Comparison of ENCODE assay signal across 22 cellular contexts in the genomic region with DNA sequence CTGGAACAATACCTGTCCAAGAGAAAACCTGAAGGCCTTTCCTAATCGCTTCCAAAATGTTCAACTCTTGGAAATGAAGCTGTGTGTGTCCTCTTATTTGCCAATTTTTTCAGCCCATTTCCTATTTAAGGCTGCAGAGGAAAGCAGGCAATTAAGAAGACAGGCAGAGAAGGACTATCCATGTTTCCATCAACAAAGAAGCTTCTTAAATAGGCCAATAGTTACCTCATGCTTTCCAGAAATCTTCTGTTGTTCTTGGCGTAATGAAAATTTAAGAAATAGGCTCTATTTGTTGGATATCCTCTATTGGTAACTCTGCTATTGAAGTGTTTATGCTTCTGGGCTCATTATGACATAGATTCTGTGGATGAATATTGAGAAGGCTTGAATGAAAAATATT.
"Had no signal": no experiment of that assay in that cellular context is flagged by ENCODE, and none has a peak within 500 bp of the region (broad histone marks: within the 10 kb centered on the region; RNA-seq: fewer than 3 reads in every experiment).

No MANE protein-coding gene starts in this region.

- H3K36me3 ChIP-seq: brain microvascular endothelial cell, esophagus muscularis mucosa, gastrocnemius medialis, transverse colon had no signal

- FAIRE-seq: keratinocyte, TTC549 had no signal

- H3K4me1 Mint-ChIP-seq: activated B cell treated with CpG ODN at 0.5 μM for 24 hours; natural killer cell; stimulated activated memory B cell treated with anti-CD40 and anti-IgM and Interleukin-4, amounts not matched to agents 10 μg/mL and 1 μg/mL and 100 μg/mL, for 72 hours had no signal

- H3K9me3 ChIP-seq: esophagus muscularis mucosa, gastrocnemius medialis, transverse colon had no signal

- H3K79me2 ChIP-seq: hepatocyte had no signal

- H3K27ac Mint-ChIP-seq: activated B cell treated with CpG ODN at 0.5 μM for 24 hours; activated CD8-positive, alpha-beta T cell treated with anti-CD3 and anti-CD28 coated beads for 36 hours; activated naive CD8-positive, alpha-beta T cell; natural killer cell; stimulated activated memory B cell treated with anti-CD40 and anti-IgM and Interleukin-4, amounts not matched to agents 10 μg/mL and 1 μg/mL and 100 μg/mL, for 72 hours had no signal

- H2AFZ ChIP-seq: hepatocyte had no signal

- DNase-seq: activated B cell treated with CpG ODN at 0.5 μM for 24 hours; activated CD4-positive, alpha-beta T cell treated with anti-CD3 and anti-CD28 coated beads for 48 hours; activated CD8-positive, alpha-beta T cell treated with anti-CD3 and anti-CD28 coated beads for 36 hours; activated gamma-delta T cell; activated T-cell treated with anti-CD3 and anti-CD28 coated beads, Interleukin-2, amount 50 U/mL, for 4 hours; amniotic stem cell; cortex of kidney; effector CD4-positive, alpha-beta T cell; gastrocnemius medialis; natural killer cell; nucleus accumbens; stimulated activated CD4-positive, alpha-beta T cell treated with anti-CD3 and anti-CD28 coated beads, Interleukin-2, amount 100 ng/mL, for 48 hours; T-helper 2 cell; transverse colon had no signal

- H3K4me1 ChIP-seq: esophagus muscularis mucosa, gastrocnemius medialis, transverse colon had no signal

- H3K36me3 Mint-ChIP-seq: activated naive CD8-positive, alpha-beta T cell had no signal

- H3K27me3 Mint-ChIP-seq: activated CD8-positive, alpha-beta T cell treated with anti-CD3 and anti-CD28 coated beads for 36 hours; activated naive CD8-positive, alpha-beta T cell; stimulated activated memory B cell treated with anti-CD40 and anti-IgM and Interleukin-4, amounts not matched to agents 10 μg/mL and 1 μg/mL and 100 μg/mL, for 72 hours had no signal

- H3K4me2 ChIP-seq: hepatocyte had no signal

- H3K4me3 ChIP-seq: esophagus muscularis mucosa, gastrocnemius medialis, hepatocyte, transverse colon had no signal

- H3K4me3 Mint-ChIP-seq: activated B cell treated with CpG ODN at 0.5 μM for 24 hours; activated CD8-positive, alpha-beta T cell treated with anti-CD3 and anti-CD28 coated beads for 36 hours; activated naive CD8-positive, alpha-beta T cell; activated T-cell treated with anti-CD3 and anti-CD28 coated beads, Interleukin-2, amount 50 U/mL, for 4 hours; natural killer cell; stimulated activated memory B cell treated with anti-CD40 and anti-IgM and Interleukin-4, amounts not matched to agents 10 μg/mL and 1 μg/mL and 100 μg/mL, for 72 hours had no signal

- H3K9me3 Mint-ChIP-seq: activated B cell treated with CpG ODN at 0.5 μM for 24 hours; activated CD8-positive, alpha-beta T cell treated with anti-CD3 and anti-CD28 coated beads for 36 hours; activated T-cell treated with anti-CD3 and anti-CD28 coated beads, Interleukin-2, amount 50 U/mL, for 4 hours; stimulated activated memory B cell treated with anti-CD40 and anti-IgM and Interleukin-4, amounts not matched to agents 10 μg/mL and 1 μg/mL and 100 μg/mL, for 72 hours had no signal

- H3K27me3 ChIP-seq: brain microvascular endothelial cell, esophagus muscularis mucosa, gastrocnemius medialis, hepatocyte, transverse colon had no signal

- ATAC-seq: activated CD8-positive, alpha-beta T cell treated with anti-CD3 and anti-CD28 coated beads for 36 hours; activated T-cell treated with anti-CD3 and anti-CD28 coated beads, Interleukin-2, amount 50 U/mL, for 4 hours; gastrocnemius medialis; left lobe of liver; natural killer cell; stimulated activated memory B cell treated with anti-CD40 and anti-IgM and Interleukin-4, amounts not matched to agents 10 μg/mL and 1 μg/mL and 100 μg/mL, for 72 hours had no signal

- H3K27ac ChIP-seq: gastrocnemius medialis, hepatocyte, transverse colon had no signal
